In genomic region chr19:10835754-10836477, GRCh38 we compare ENCODE assay signal across 8 cellular contexts. TPM values are rescaled to one million over a fixed set of nuclear protein-coding genes. Genes with fewer than 3 reads are reported as not detected.
A peak's percentile ranks its signal among the peaks of the same experiment; 100 is the strongest.
DNase-seq lines count a peak whose midpoint lies in the region; ATAC-seq and TF ChIP-seq lines count a peak whose summit lies in the region.

TMED1 (minus strand) TSS chr19:10836212; CDS start chr19:10836191, 21 bp downstream.

- H3F3A ChIP-seq in PC-3 (ENCODE audit: low read length, unreplicated experiment): peaks cover 4% of the 10 kb centered on the region

- H3K79me2 ChIP-seq in PC-3 (ENCODE audit: low read length): no peaks in the 10 kb centered on the region

- peak within 1 kb of the TSS; percentile 81 for H3K27ac ChIP-seq in PC-3 (ENCODE audit: low read length)

- CTCF ChIA-PET in PC-3 (lab: Charles Lee): interaction anchor here (0.6 to 1.6 kb wide), 8 partner anchors 19 to 136 kb away, joined by 3 to 25 read pairs (median 10); partner anchors contain the start of genes CARM1 and DNM2

- intact Hi-C loops in PC-3 (cut with micrococcal nuclease): loop anchor here (1.0 to 2.0 kb wide), 4 partner anchors 28 to 183 kb away; partner anchors contain the start of gene CARM1

- peak; percentile 65 for ATAC-seq in GM21528 (IDR thresholded peaks at IDR 0.05; ENCODE audit: low FRiP score, unreplicated experiment)
- peak; percentile 88 for ATAC-seq in PC-3

- BruUV-seq in PC-3 (replicated peaks; lab: Mats Ljungman, UMichigan): no TSS peak

- H3K4me3 ChIP-seq in PC-3 (ENCODE audit: low read length): peak within 1 kb of the TSS; percentile 69
- peak within 1 kb of the TSS; percentile 58 for H3K4me3 ChIP-seq in epithelial cell of proximal tubule (ENCODE audit: low read depth, low read length)

- peak within 1 kb of the TSS; percentile 92 for H2AFZ ChIP-seq in PC-3 (ENCODE audit: low read length)

- TF ChIP-seq RAD21 in Ishikawa (IDR thresholded peaks at IDR 0.05; ENCODE audit: low read depth): no peak

- peak within 1 kb of the TSS; percentile 89 for H3K9ac ChIP-seq in PC-3 (ENCODE audit: low read length)

- H3K9me3 ChIP-seq in PC-3 (ENCODE audit: low read length): no peaks in the 10 kb centered on the region

- H3K36me3 ChIP-seq in PC-3 (ENCODE audit: low read depth, low read length): peaks cover 14% of the 10 kb centered on the region; the same call in 1 of the 2 replicates

- H4K20me1 ChIP-seq in PC-3 (ENCODE audit: low read length): no peaks in the 10 kb centered on the region

- TF ChIP-seq EP300 in Ishikawa (IDR thresholded peaks at IDR 0.05; ENCODE audit: borderline replicate concordance): no peak

- H3K4me2 ChIP-seq in PC-3 (ENCODE audit: low read length): peak within 1 kb of the TSS; percentile 84

- H3K9me2 ChIP-seq in PC-3 (replicated peaks; ENCODE audit: low read length): no peaks in the 10 kb centered on the region

- peak; percentile 33; the same call in 1 of the 2 replicates for TF ChIP-seq CTCF in PC-3 (conservative IDR thresholded peaks at IDR 0.05; ENCODE audit: low read depth, low read length)
- no peak for TF ChIP-seq CTCF in epithelial cell of proximal tubule (conservative IDR thresholded peaks at IDR 0.05; ENCODE audit: low read depth, low read length)

- no peaks in the 10 kb centered on the region for H3K27me3 ChIP-seq in PC-3 (ENCODE audit: low read length)

- DNase-seq in DMS114 treated with DMSO at 0.1 percent for 48 hours (lab: John Stamatoyannopoulos, UW; ENCODE audit: unreplicated experiment) (peak; percentile 95), PC-3 (peak; percentile 100), activated T-cell treated with anti-CD3 and anti-CD28 coated beads for 48 hours (ENCODE audit: low read depth) (peak; percentile 95), epithelial cell of proximal tubule (ENCODE audit: low read depth) (peak; percentile 88), mucosa of gallbladder (ENCODE audit: low spot score) (peak; percentile 100)
- peak; percentile 85 for DNase-seq in stimulated activated CD8-positive, alpha-beta memory T cell treated with anti-CD3 and anti-CD28 coated beads, Interleukin-4, amount 100 ng/mL, for 4 hours (ENCODE audit: low read depth in 2 of 2, low spot score in 1 of 2)

- peaks cover 16% of the 10 kb centered on the region for H3K4me1 ChIP-seq in PC-3 (ENCODE audit: insufficient read depth, low read length)

- POLR2A ChIA-PET in PC-3 (lab: Charles Lee; ENCODE audit: unreplicated experiment): interaction anchor here (0.5 to 1.2 kb wide), 5 partner anchors 38 to 326 kb away, joined by 3 to 4 read pairs (median 4); no protein-coding TSS in a partner anchor

TF ChIP-seq in Ishikawa, 13 proteins besides CTCF, POLR2A, EP300 and RAD21:
- peak; percentile 66 for TF ChIP-seq EGR1 (IDR thresholded peaks at IDR 0.05)
- peak; percentile 76 for TF ChIP-seq TAF1 (IDR thresholded peaks at IDR 0.05; ENCODE audit: low read depth)
- peak; percentile 18 for TF ChIP-seq TEAD4 (IDR thresholded peaks at IDR 0.05)
- TF ChIP-seq YY1 (IDR thresholded peaks at IDR 0.05; ENCODE audit: low read depth): peak; percentile 85
- TF ChIP-seq REST (IDR thresholded peaks at IDR 0.05; ENCODE audit: low read depth): peak; percentile 32; the same call in 1 of the 2 replicates
- TF ChIP-seq TCF12 (IDR thresholded peaks at IDR 0.05; ENCODE audit: low read depth): 0 out of 2 replicates have a peak, but pooled peaks have one; percentile 9
- TF ChIP-seq USF1 (IDR thresholded peaks at IDR 0.05): no peak
- no peak for TF ChIP-seq CREB1 (IDR thresholded peaks at IDR 0.05; ENCODE audit: low read depth)

RNA-seq across cellular contexts. Expression of gene TMED1, which starts in this region (rescaled TPM):
- total RNA-seq in PC-3 (2014; rRNA removed) (81.2 and 94.6 TPM in 2 replicates), epithelial cell of proximal tubule (57.3 and 64.8 TPM in 2 replicates), mucosa of gallbladder (30.2 TPM)

Comparison
In these comparisons a context has a peak if more than half of its experiments do, and no peak if none do; other contexts are left out.
1. Peak in every context shown above with its lines: DNase-seq, ATAC-seq, H3K4me3 ChIP-seq and H3K27ac ChIP-seq.